24 cellular contexts compared by ENCODE assay signal in the genomic region with DNA sequence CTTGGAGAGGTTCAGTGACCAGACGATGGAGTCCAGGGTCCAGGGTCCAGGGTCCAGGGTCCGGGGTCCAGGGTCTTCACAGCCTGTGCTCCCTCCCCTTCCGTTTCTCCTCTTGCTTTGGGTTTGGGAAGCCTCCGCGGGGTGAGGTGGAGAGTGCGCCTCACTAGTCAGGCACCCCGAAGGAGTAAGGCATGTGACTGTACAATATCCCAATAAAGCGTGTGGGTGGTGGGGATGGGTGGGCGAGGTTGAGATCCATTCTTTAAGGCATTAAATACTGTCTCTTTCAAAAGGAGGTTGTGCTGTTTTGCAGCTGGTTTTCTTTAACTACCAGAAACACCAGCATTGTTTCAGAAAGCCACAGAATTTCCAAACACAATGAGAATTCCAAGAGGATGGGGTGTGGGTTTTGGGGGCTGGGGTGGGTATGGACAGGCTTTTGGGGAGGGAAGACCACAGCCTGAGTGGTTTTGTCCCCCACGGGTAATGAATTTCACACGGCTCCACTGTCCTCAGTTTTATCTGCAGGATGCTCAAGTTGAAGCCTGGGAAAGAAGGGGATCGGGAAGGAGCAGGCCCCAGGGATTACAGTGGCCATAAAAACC.
"Had no signal": no experiment of that assay in that cellular context is flagged by ENCODE, and none has a peak within 500 bp of the region (broad histone marks: within the 10 kb centered on the region; RNA-seq: fewer than 3 reads in every experiment).

No MANE protein-coding gene starts in this region.

- H3K4me1 ChIP-seq: esophagus muscularis mucosa, gastroesophageal sphincter, right lobe of liver, spleen had no signal

- H3K27me3 ChIP-seq: gastroesophageal sphincter, ovary, right lobe of liver, spleen, transverse colon had no signal

- H3K9me3 Mint-ChIP-seq: effector memory CD8-positive, alpha-beta T cell; natural killer cell treated with Interleukin-12 subunit alpha and Interleukin-12 subunit beta and Interleukin-15 and Interleukin-18, amount 100 ng/mL, for 72 hours; stimulated activated memory B cell treated with anti-CD40 and anti-IgM and Interleukin-4, amounts not matched to agents 10 μg/mL and 1 μg/mL and 100 μg/mL, for 72 hours; stimulated activated naive CD8-positive, alpha-beta T cell treated with anti-CD3 and anti-CD28 coated beads, Interleukin-15, amount 100 ng/mL, for 72 hours had no signal

- H3K36me3 Mint-ChIP-seq: natural killer cell treated with Interleukin-12 subunit alpha and Interleukin-12 subunit beta and Interleukin-15 and Interleukin-18, amount 100 ng/mL, for 72 hours; stimulated activated memory B cell treated with anti-CD40 and anti-IgM and Interleukin-4, amounts not matched to agents 10 μg/mL and 1 μg/mL and 100 μg/mL, for 72 hours had no signal

- H3K27ac ChIP-seq: epithelial cell of prostate, esophagus muscularis mucosa, gastroesophageal sphincter, ovary, right lobe of liver, spleen, thoracic aorta, transverse colon had no signal

- H3K36me3 ChIP-seq: esophagus muscularis mucosa, gastroesophageal sphincter, ovary, right lobe of liver, spleen, thoracic aorta, transverse colon had no signal

- H3K27me3 Mint-ChIP-seq: natural killer cell treated with Interleukin-12 subunit alpha and Interleukin-12 subunit beta and Interleukin-15 and Interleukin-18, amount 100 ng/mL, for 72 hours; stimulated activated naive CD8-positive, alpha-beta T cell treated with anti-CD3 and anti-CD28 coated beads, Interleukin-15, amount 100 ng/mL, for 72 hours had no signal

- H3K4me3 Mint-ChIP-seq: effector memory CD8-positive, alpha-beta T cell; natural killer cell treated with Interleukin-12 subunit alpha and Interleukin-12 subunit beta and Interleukin-15 and Interleukin-18, amount 100 ng/mL, for 72 hours; stimulated activated memory B cell treated with anti-CD40 and anti-IgM and Interleukin-4, amounts not matched to agents 10 μg/mL and 1 μg/mL and 100 μg/mL, for 72 hours; stimulated activated naive CD8-positive, alpha-beta T cell treated with anti-CD3 and anti-CD28 coated beads, Interleukin-15, amount 100 ng/mL, for 72 hours had no signal

- DNase-seq: effector memory CD8-positive, alpha-beta T cell; foreskin fibroblast; glutamatergic neuron; kidney; left colon; left ventricle myocardium superior; mesenchymal stem cell; midbrain; ovary; right lobe of liver; spleen; stimulated activated CD4-positive, alpha-beta T cell treated with anti-CD3 and anti-CD28 coated beads, Interleukin-15, amount 100 ng/mL, for 24 hours; stimulated activated CD4-positive, alpha-beta T cell treated with anti-CD3 and anti-CD28 coated beads, Interleukin-1b, Interleukin-23, amount 100 ng/mL, for 48 hours; stimulated activated CD4-positive, alpha-beta T cell treated with anti-CD3 and anti-CD28 coated beads, Interleukin-4, amount 100 ng/mL, for 24 hours; stimulated activated naive CD8-positive, alpha-beta T cell treated with anti-CD3 and anti-CD28 coated beads, Interleukin-15, amount 100 ng/mL, for 72 hours; substantia nigra; transverse colon had no signal

- H3K4me3 ChIP-seq: esophagus muscularis mucosa, gastroesophageal sphincter, lung, ovary, right lobe of liver, spleen, thoracic aorta, transverse colon had no signal

- H3K4me1 Mint-ChIP-seq: stimulated activated memory B cell treated with anti-CD40 and anti-IgM and Interleukin-4, amounts not matched to agents 10 μg/mL and 1 μg/mL and 100 μg/mL, for 72 hours; stimulated activated naive CD8-positive, alpha-beta T cell treated with anti-CD3 and anti-CD28 coated beads, Interleukin-15, amount 100 ng/mL, for 72 hours had no signal

- H3K27ac Mint-ChIP-seq: effector memory CD8-positive, alpha-beta T cell; natural killer cell treated with Interleukin-12 subunit alpha and Interleukin-12 subunit beta and Interleukin-15 and Interleukin-18, amount 100 ng/mL, for 72 hours; stimulated activated memory B cell treated with anti-CD40 and anti-IgM and Interleukin-4, amounts not matched to agents 10 μg/mL and 1 μg/mL and 100 μg/mL, for 72 hours; stimulated activated naive CD8-positive, alpha-beta T cell treated with anti-CD3 and anti-CD28 coated beads, Interleukin-15, amount 100 ng/mL, for 72 hours had no signal

- H3K9me3 ChIP-seq: esophagus muscularis mucosa, gastroesophageal sphincter, ovary, right lobe of liver, spleen, thoracic aorta, transverse colon had no signal
